22 cellular contexts compared by ENCODE assay signal in the genomic region with DNA sequence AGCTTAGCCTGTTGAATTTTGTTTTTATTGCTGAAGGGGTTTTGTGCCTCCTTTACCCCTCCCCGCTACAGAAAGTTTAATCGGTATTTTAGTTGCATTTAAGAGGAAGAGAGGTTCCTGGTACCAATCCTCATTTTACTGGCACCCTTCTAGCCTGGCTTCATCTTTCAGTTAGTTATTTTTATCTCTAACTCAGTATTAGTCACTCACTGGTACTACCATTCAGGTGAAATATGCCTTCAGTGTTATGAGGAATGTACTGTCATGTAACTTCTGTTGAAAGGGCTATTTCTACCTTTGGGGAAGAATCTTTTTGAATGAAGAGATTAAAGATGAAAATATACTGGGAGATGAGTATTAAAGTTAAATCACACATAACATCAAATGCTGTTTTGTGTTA.
DNase-seq lines count a peak whose midpoint lies in the region; ATAC-seq, FAIRE-seq and TF ChIP-seq lines count a peak whose summit lies in the region.
"Had no signal": no experiment of that assay in that cellular context is flagged by ENCODE, and none has a peak within 500 bp of the region (broad histone marks: within the 10 kb centered on the region; RNA-seq: fewer than 3 reads in every experiment).

No MANE protein-coding gene starts in this region.

- H3K9me3 ChIP-seq in pancreas, result no peaks in the 10 kb centered on the region
- H3K9me3 ChIP-seq in prostate gland, result no peaks in the 10 kb centered on the region
- H3K9me3 ChIP-seq: ovary, sigmoid colon had no signal

- 86% methylated on average over 2 of the region's 2 CpGs for WGBS in pancreas, 2 donors
- 65% methylated on average over 2 of the region's 2 CpGs for WGBS in prostate gland

- no peak for FAIRE-seq in pancreas (lab: Jason Lieb, UNC)
- FAIRE-seq: HTR-8/SVneo had no signal

- intact Hi-C loops in pancreas (cut with DNase I) (no loop called here), prostate gland (cut with DNase I) (no loop called here), Right ventricle myocardium superior (cut with DNase I) (no loop called here)

- H3K27ac ChIP-seq in pancreas, result no peak overlapping the region
- H3K27ac ChIP-seq in prostate gland, result no peak overlapping the region
- H3K27ac ChIP-seq: ovary, sigmoid colon had no signal

- no peaks in the 10 kb centered on the region for H3K27me3 ChIP-seq in pancreas
- no peaks in the 10 kb centered on the region for H3K27me3 ChIP-seq in prostate gland (replicated peaks; ENCODE audit: insufficient read depth)
- H3K27me3 ChIP-seq: ovary, sigmoid colon had no signal

- peak; percentile 45 for ATAC-seq in GM18502 (IDR thresholded peaks at IDR 0.05; ENCODE audit: poor library complexity, unreplicated experiment)
- ATAC-seq in pancreas, result peak in 3 of 4 donors; percentile 35 to 66 (median 65)
- ATAC-seq in Right ventricle myocardium superior (ENCODE audit: poor library complexity), result no peak
- no peak for ATAC-seq in HG03108 (IDR thresholded peaks at IDR 0.05; ENCODE audit: unreplicated experiment)
- ATAC-seq: activated CD4-positive, CD25-positive, alpha-beta regulatory T cell treated with anti-CD3 and anti-CD28 coated beads, Interleukin-2, amount 50 U/mL, for 24 hours; activated CD8-positive, alpha-beta T cell treated with anti-CD3 and anti-CD28 coated beads, Interleukin-2, amount 10 ng/mL, durations not matched to agents 7 days and 5 days; naive thymus-derived CD8-positive, alpha-beta T cell had no signal

- H3K4me1 ChIP-seq in pancreas (peaks cover 0 to 13% (median 4%) of the 10 kb centered on the region in 3 donors), prostate gland (replicated peaks) (no peaks in the 10 kb centered on the region)

- TF ChIP-seq POLR2A in prostate gland (IDR thresholded peaks at IDR 0.05), result no peak

- H3K4me3 ChIP-seq in pancreas (no peak overlapping the region), prostate gland (no peak overlapping the region)
- H3K4me3 ChIP-seq: ovary, sigmoid colon had no signal

- DNase-seq in M059J (ENCODE audit: low read depth) (peak; percentile 22), amniotic epithelial cell (ENCODE audit: low read depth) (peak; percentile 48), pancreas (no peak), DMS53 (lab: John Stamatoyannopoulos, UW) (no peak), prostate gland (ENCODE audit: low spot score) (no peak), Right ventricle myocardium superior (no peak)
- DNase-seq: activated CD8-positive, alpha-beta T cell treated with anti-CD3 and anti-CD28 coated beads, Interleukin-2, amount 10 ng/mL, durations not matched to agents 7 days and 5 days; activated gamma-delta T cell treated with Interleukin-2 at 50 U/mL for 16 hours; C1 segment of cervical spinal cord; cortex of kidney; head of caudate nucleus; KG1; naive thymus-derived CD8-positive, alpha-beta T cell; NCI-H1105 treated with DMSO at 0.1 percent for 48 hours; NCI-H2081 treated with DMSO at 0.1 percent for 48 hours; ovary; sigmoid colon; substantia nigra had no signal

- H3K36me3 ChIP-seq in pancreas, result no peaks in the 10 kb centered on the region
- no peaks in the 10 kb centered on the region for H3K36me3 ChIP-seq in prostate gland
- H3K36me3 ChIP-seq: ovary, sigmoid colon had no signal

- no peak for TF ChIP-seq CTCF in pancreas (IDR thresholded peaks at IDR 0.05)
- TF ChIP-seq CTCF in prostate gland (IDR thresholded peaks at IDR 0.05), result no peak

Comparison
In these comparisons a context has a peak if more than half of its experiments do, and no peak if none do; other contexts are left out.
1. ATAC-seq: peak in GM18502 (single experiment) and pancreas (3 of 4); none in Right ventricle myocardium superior (single experiment) and HG03108 (single experiment).
2. DNase-seq: peak in M059J (single experiment) and amniotic epithelial cell (single experiment); none in pancreas (0 of 6), DMS53 (single experiment), prostate gland (single experiment) and Right ventricle myocardium superior (single experiment).